Comparison of ENCODE assay signal across 23 cellular contexts in the genomic region with DNA sequence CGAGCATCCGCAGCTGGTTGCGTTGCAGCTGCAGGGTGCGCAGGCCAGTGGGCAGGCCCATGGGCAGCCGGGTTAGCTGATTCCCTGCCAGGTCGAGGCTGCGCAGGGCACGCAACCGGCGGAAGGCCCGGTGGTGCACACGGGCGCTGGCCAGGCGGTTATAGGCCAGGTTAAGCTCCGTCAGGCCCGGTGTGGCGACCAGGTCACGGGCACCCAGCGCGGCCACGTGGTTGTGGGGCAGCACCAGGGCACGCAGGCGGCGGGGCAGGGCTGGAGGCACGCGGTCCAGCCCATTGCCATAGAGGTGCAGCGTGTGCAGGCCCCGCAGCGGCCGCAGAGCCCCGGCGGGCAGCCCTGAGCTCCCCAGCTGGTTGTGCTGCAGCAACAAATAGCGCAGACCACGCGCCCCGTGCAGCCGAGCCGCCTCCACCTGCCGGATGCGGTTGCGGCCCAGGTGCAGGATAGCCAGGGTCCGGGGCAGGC. TPM values are rescaled to one million over a fixed set of nuclear protein-coding genes. Genes with fewer than 3 reads are reported as not detected.
DNase-seq lines count a peak whose midpoint lies in the region; ATAC-seq, FAIRE-seq and TF ChIP-seq lines count a peak whose summit lies in the region.
"Had no signal": no experiment of that assay in that cellular context is flagged by ENCODE, and none has a peak within 500 bp of the region (broad histone marks: within the 10 kb centered on the region; RNA-seq: fewer than 3 reads in every experiment).

No MANE protein-coding gene starts in this region.

- SMC1A ChIA-PET in GM12878 (lab: Charles Lee; ENCODE audit: uncharacterized antibody, unreplicated experiment), result interaction anchor here (1.3 to 1.5 kb wide), 2 partner anchors 30 to 114 kb away, joined by 3 read pairs; no protein-coding TSS in a partner anchor

- DNase-seq in SK-N-SH, result peak; percentile 18
- peak; percentile 66 for DNase-seq in NCI-H146 (lab: John Stamatoyannopoulos, UW)
- no peak for DNase-seq in GM12878 (ENCODE audit: low read depth, low spot score)
- no peak for DNase-seq in neuronal stem cell (ENCODE audit: low spot score)
- no peak for DNase-seq in activated CD4-positive, CD25-positive, alpha-beta regulatory T cell (lab: John Stamatoyannopoulos, UW)
- DNase-seq in germinal center (ENCODE audit: low spot score), result no peak
- DNase-seq: COR-L47, GM23248, Karpas-422, MM.1S, NCI-H2029 treated with DMSO at 0.1 percent for 48 hours, NCI-H2227 treated with DMSO at 0.1 percent for 48 hours, NCI-H526 treated with DMSO at 0.1 percent for 48 hours, T-cell had no signal

- H2BK15ac ChIP-seq in neuronal stem cell (ENCODE audit: low read length), result no peak overlapping the region

- H3K9ac ChIP-seq in SK-N-SH (no peak overlapping the region), GM12878 (ENCODE audit: control insufficient read depth, insufficient read depth, low read length) (no peak overlapping the region), neuronal stem cell (ENCODE audit: low read depth, low read length, poor library complexity) (peak overlapping the region; percentile 77)
- H3K9ac ChIP-seq: GM23248 had no signal

- H4K20me1 ChIP-seq in SK-N-SH (ENCODE audit: insufficient read depth) (no peaks in the 10 kb centered on the region), GM12878 (ENCODE audit: control insufficient read depth, insufficient read depth) (no peaks in the 10 kb centered on the region)

- TF ChIP-seq RAD21 in SK-N-SH (IDR thresholded peaks at IDR 0.05; ENCODE audit: low read length) (no peak), GM12878 (IDR thresholded peaks at IDR 0.05; ENCODE audit: insufficient read depth, low read depth, low read length) (no peak)

- H2BK12ac ChIP-seq in neuronal stem cell (ENCODE audit: low read length), result peak overlapping the region; percentile 41

- H3K79me2 ChIP-seq in SK-N-SH (ENCODE audit: insufficient read depth), result no peaks in the 10 kb centered on the region
- no peaks in the 10 kb centered on the region for H3K79me2 ChIP-seq in GM12878 (ENCODE audit: control insufficient read depth, insufficient read depth, low read length)

- in situ Hi-C loops in GM12878 (cut with MboI), result no loop called here

- TF ChIP-seq EP300 in SK-N-SH (IDR thresholded peaks at IDR 0.05; ENCODE audit: borderline replicate concordance in 1 of 2, low read depth in 1 of 2, low read length in 1 of 2) (no peak), GM12878 (IDR thresholded peaks at IDR 0.05; ENCODE audit: borderline replicate concordance in 1 of 2, control insufficient read depth in 1 of 2, low read depth in 2 of 2, low read length in 2 of 2) (no peak)

- no peaks in the 10 kb centered on the region for H3K9me2 ChIP-seq in SK-N-SH

- H3K18ac ChIP-seq in neuronal stem cell (ENCODE audit: low read length), result peak overlapping the region; percentile 83

- H3K27ac ChIP-seq in SK-N-SH (ENCODE audit: low read depth in 2 of 2, low read length in 1 of 2) (no peak overlapping the region), GM12878 (ENCODE audit: control insufficient read depth, insufficient read depth) (no peak overlapping the region), neuronal stem cell (replicated peaks; ENCODE audit: low read length) (no peak overlapping the region)
- H3K27ac ChIP-seq: A549, C4-2B, GM23248, SJSA1 had no signal

- H3K27me3 ChIP-seq in SK-N-SH (ENCODE audit: insufficient read depth) (no peaks in the 10 kb centered on the region), GM12878 (replicated peaks in 1 of 2; ENCODE audit: control insufficient read depth in 2 of 2, insufficient read depth in 2 of 2, low read length in 1 of 2) (no peaks in the 10 kb centered on the region; a peak in 1 of 4 replicates), neuronal stem cell (ENCODE audit: control insufficient read depth in 3 of 3, insufficient read depth in 3 of 3, low read depth in 1 of 3, low read length in 3 of 3) (peaks cover 0 to 2% (median 0%) of the 10 kb centered on the region in 3 experiments)
- H3K27me3 ChIP-seq: SJSA1 had no signal

- POLR2A ChIA-PET in SK-N-SH (lab: Yijun Ruan, JAX) (interaction anchor here (1.7 kb wide), 1 partner anchor 17 kb away, joined by 3 read pairs; no protein-coding TSS in a partner anchor), GM12878 (lab: Charles Lee) (interaction anchor here (0.5 to 0.6 kb wide), 2 partner anchors 90 to 752 kb away, joined by 3 to 4 read pairs; no protein-coding TSS in a partner anchor)

- H3K4ac ChIP-seq in neuronal stem cell (ENCODE audit: low read length), result no peak overlapping the region

- BruUV-seq in GM12878 (replicated peaks; lab: Mats Ljungman, UMichigan), result no TSS peak

- peak overlapping the region; percentile 56 for H2AK5ac ChIP-seq in neuronal stem cell (ENCODE audit: low read depth, low read length)

- 0 out of 2 replicates have a peak, but pooled peaks have one; percentile 38 for TF ChIP-seq POLR2A in GM12878 (IDR thresholded peaks at IDR 0.05; ENCODE audit: low read depth, low read length)

- ATAC-seq in SK-N-SH treated with all-trans-retinoic acid at 6 μM for 48 hours (no peak), GM12878 (no peak), GM19023 (IDR thresholded peaks at IDR 0.05; ENCODE audit: unreplicated experiment) (no peak)
- ATAC-seq: A549, Panc1, T-cell had no signal

- H3F3A ChIP-seq in SK-N-SH (replicated peaks; ENCODE audit: insufficient read depth), result no peaks in the 10 kb centered on the region

- H2BK5ac ChIP-seq in neuronal stem cell (ENCODE audit: low read length), result peak overlapping the region; percentile 78

- H4K91ac ChIP-seq in neuronal stem cell (ENCODE audit: low read depth, low read length, poor library complexity), result no peak overlapping the region

- H3K14ac ChIP-seq in neuronal stem cell (ENCODE audit: low read length), result peak overlapping the region; percentile 56

- RAD21 ChIA-PET in GM12878 (lab: Charles Lee; ENCODE audit: unreplicated experiment), result interaction anchor here (1.4 kb wide), 1 partner anchor 71 kb away, joined by 3 read pairs; no protein-coding TSS in a partner anchor

- H2BK120ac ChIP-seq in neuronal stem cell (ENCODE audit: low read depth, low read length), result no peak overlapping the region

- H3K36me3 ChIP-seq in SK-N-SH (replicated peaks in 1 of 2; ENCODE audit: control insufficient read depth in 1 of 2, insufficient read depth in 2 of 2, low read length in 1 of 2) (peaks cover 0 to 2% of the 10 kb centered on the region in 2 experiments), GM12878 (ENCODE audit: control insufficient read depth in 2 of 2, insufficient read depth in 2 of 2, low read length in 1 of 2) (no peaks in the 10 kb centered on the region; a peak in 1 of 4 replicates), neuronal stem cell (replicated peaks in 1 of 2; ENCODE audit: control insufficient read depth in 2 of 2, insufficient read depth in 2 of 2, low read length in 2 of 2) (peaks cover 12 to 13% of the 10 kb centered on the region in 2 donors)
- H3K36me3 ChIP-seq: SJSA1 had no signal

- peak overlapping the region; percentile 80 for H3K23ac ChIP-seq in neuronal stem cell (ENCODE audit: low read depth, low read length, poor library complexity)

- H3K4me2 ChIP-seq in SK-N-SH (no peak overlapping the region), GM12878 (ENCODE audit: control insufficient read depth, insufficient read depth) (no peak overlapping the region), neuronal stem cell (ENCODE audit: insufficient read depth, low read length, poor library complexity, severe bottlenecking) (no peak overlapping the region)
- H3K4me2 ChIP-seq: A549 had no signal

- peaks cover 0 to 25% of the 10 kb centered on the region in 2 experiments; a peak in 1 of 4 replicates for H3K4me1 ChIP-seq in SK-N-SH (ENCODE audit: control insufficient read depth in 1 of 2, insufficient read depth in 2 of 2, low read depth in 1 of 2, low read length in 1 of 2)
- no peaks in the 10 kb centered on the region for H3K4me1 ChIP-seq in GM12878 (ENCODE audit: control insufficient read depth, insufficient read depth, low read length)
- peaks cover 19 to 20% of the 10 kb centered on the region in 2 donors for H3K4me1 ChIP-seq in neuronal stem cell (ENCODE audit: control insufficient read depth in 2 of 2, insufficient read depth in 1 of 2, low read depth in 1 of 2, low read length in 2 of 2)

- intact Hi-C loops in GM12878 (cut with micrococcal nuclease; ENCODE audit: unreplicated experiment), result no loop called here

- H3K79me1 ChIP-seq in neuronal stem cell (ENCODE audit: low read depth, low read length), result no peaks in the 10 kb centered on the region

- H3K4me3 ChIP-seq in SK-N-SH (ENCODE audit: low read depth in 2 of 2, low read length in 1 of 2), result no peak overlapping the region
- H3K4me3 ChIP-seq in GM12878, result no peak overlapping the region
- no peak overlapping the region for H3K4me3 ChIP-seq in neuronal stem cell (ENCODE audit: low read length in 2 of 2)
- H3K4me3 ChIP-seq: A549, GM23248, SJSA1 had no signal

- H2AFZ ChIP-seq in SK-N-SH (ENCODE audit: low read depth) (no peak overlapping the region), GM12878 (ENCODE audit: control insufficient read depth, low read depth, low read length) (no peak overlapping the region), neuronal stem cell (ENCODE audit: low read length) (no peak overlapping the region)
- H2AFZ ChIP-seq: GM23248 had no signal

- 95% methylated on average over 22 of the region's 42 CpGs for WGBS in SK-N-SH (ENCODE audit: low lambda C conversion rate)
- whole genome bisulfite sequencing in GM12878 (ENCODE audit: insufficient coverage, insufficient replicate concordance, low lambda C conversion rate, missing lambda C conversion rate), result 91% methylated on average over 42 of the region's 42 CpGs
- WGBS in neuronal stem cell (ENCODE audit: extremely low coverage in 2 of 2, insufficient read length in 2 of 2, insufficient replicate concordance in 1 of 2), 2 donors, result no CpG with 5 or more reads among the region's 42 CpGs

- H3K9me3 ChIP-seq in SK-N-SH (no peaks in the 10 kb centered on the region), GM12878 (replicated peaks; ENCODE audit: control insufficient read depth, insufficient read depth, low read length) (no peaks in the 10 kb centered on the region), neuronal stem cell (replicated peaks in 1 of 2; ENCODE audit: control insufficient read depth in 2 of 2, insufficient read depth in 1 of 2, low read depth in 1 of 2, low read length in 2 of 2) (no peaks in the 10 kb centered on the region)
- H3K9me3 ChIP-seq: A549, SJSA1 had no signal

- no peak for TF ChIP-seq CTCF in SK-N-SH (IDR thresholded peaks at IDR 0.05)
- TF ChIP-seq CTCF in GM12878 (IDR thresholded peaks at IDR 0.05 in 2 of 3, conservative IDR thresholded peaks at IDR 0.05 in 1 of 3; ENCODE audit: control insufficient read depth in 2 of 3, extremely low read depth in 1 of 3, insufficient read depth in 1 of 3, low read depth in 3 of 3, low read length in 3 of 3), result no peak

- no peak for FAIRE-seq in GM12878 (lab: Jason Lieb, UNC)
- FAIRE-seq: A549, GM12891, GM19239 had no signal

- CTCF ChIA-PET in SK-N-SH (lab: Yijun Ruan, JAX), result interaction anchor here (0.9 kb wide), 1 partner anchor 17 kb away, joined by 4 read pairs; no protein-coding TSS in a partner anchor
- CTCF ChIA-PET in GM12878 (lab: Yijun Ruan, JAX), result interaction anchor here (1.2 kb wide), 1 partner anchor 12 kb away, joined by 3 read pairs; no protein-coding TSS in a partner anchor

- no peak overlapping the region for H4K8ac ChIP-seq in neuronal stem cell (ENCODE audit: low read depth, low read length)

RNA-seq across cellular contexts. Expression of a gene that starts 5.3 kb away (rescaled TPM):
- 4.2 and 7.5 TPM in 2 replicates for polyA plus RNA-seq in SK-N-SH (2012; rRNA removed)
- polyA plus RNA-seq in SK-N-SH (2012; cell fraction: cytosol; rRNA removed), result 5.1 and 7.2 TPM in 2 replicates
- polyA plus RNA-seq in SK-N-SH (2012; cell fraction: nucleus; rRNA removed), result 11.8 and 14.5 TPM in 2 replicates
- total RNA-seq in GM12878 (2013; cell fraction: nucleolus; rRNA removed), result not detected in 2 replicates
- total RNA-seq in GM12878 (2014; rRNA removed), result not detected in 2 replicates
- total RNA-seq in GM12878 (2014; rRNA removed; fragmentation: Illumina TruSeq; extraction: Trizol), result not detected in 2 replicates
- not detected in 2 replicates for total RNA-seq in GM12878 (2021)
- not detected for polyA plus RNA-seq in GM12878 (2011; ENCODE audit: low read depth)
- 0.04 TPM in 1 of 2 replicates, not detected in the other for polyA plus RNA-seq in GM12878 (2011; rRNA removed)
- 0.13 and 0.15 TPM in 2 replicates for polyA plus RNA-seq in GM12878 (2011; cell fraction: cytosol; rRNA removed)
- 0.09 TPM in 1 of 2 replicates, not detected in the other for polyA plus RNA-seq in GM12878 (2011; cell fraction: nucleus; rRNA removed)
- polyA plus RNA-seq in GM12878 (2012), result 0.28 and 0.37 TPM in 2 replicates
- not detected in 2 replicates for polyA plus RNA-seq in GM12878 (2014; fragmentation: Illumina TruSeq; extraction: Trizol)
- not detected for polyA plus RNA-seq in GM12878 (2014; fragmentation: Nextera tagmentation; extraction: Ambion mirVana)
- not detected in 2 replicates for polyA plus RNA-seq in GM12878 (2014; rRNA removed)
- polyA plus RNA-seq in GM12878 (2016; fragmentation: Nextera tagmentation; extraction: Ambion mirVana), result under 1 TPM in 1 of 2 experiments, not detected in 1; 0.44 TPM
- polyA minus RNA-seq in GM12878 (2011; rRNA and poly(A)+ RNA removed), result not detected in 2 replicates
- not detected in 2 replicates for polyA minus RNA-seq in GM12878 (2011; cell fraction: cytosol; rRNA and poly(A)+ RNA removed)
- not detected in 2 replicates for polyA minus RNA-seq in GM12878 (2011; cell fraction: nucleus; rRNA and poly(A)+ RNA removed)
- polyA plus RNA-seq in neuronal stem cell (2013, experiment 1 of 2), result 2.8 TPM
- polyA plus RNA-seq in neuronal stem cell (2013, experiment 2 of 2), result 2.8 TPM
- total RNA-seq: G401 had no signal

RNA-seq across cellular contexts. Expression of a gene that starts 19.4 kb away (rescaled TPM):
- 36.7 and 55.6 TPM in 2 replicates for polyA plus RNA-seq in SK-N-SH (2012; rRNA removed)
- 12.5 and 21.6 TPM in 2 replicates for polyA plus RNA-seq in SK-N-SH (2012; cell fraction: cytosol; rRNA removed)
- polyA plus RNA-seq in SK-N-SH (2012; cell fraction: nucleus; rRNA removed), result 239 and 253 TPM in 2 replicates
- total RNA-seq in GM12878 (2013; cell fraction: nucleolus; rRNA removed), result 26.9 and 33.4 TPM in 2 replicates
- 36.2 and 43.3 TPM in 2 replicates for total RNA-seq in GM12878 (2014; rRNA removed)
- 16.9 and 18.0 TPM in 2 replicates for total RNA-seq in GM12878 (2014; rRNA removed; fragmentation: Illumina TruSeq; extraction: Trizol)
- 58.2 and 63.4 TPM in 2 replicates for total RNA-seq in GM12878 (2021)
- 10.8 TPM for polyA plus RNA-seq in GM12878 (2011; ENCODE audit: low read depth)
- 11.8 and 25.3 TPM in 2 replicates for polyA plus RNA-seq in GM12878 (2011; rRNA removed)
- 27.7 and 41.9 TPM in 2 replicates for polyA plus RNA-seq in GM12878 (2011; cell fraction: cytosol; rRNA removed)
- polyA plus RNA-seq in GM12878 (2011; cell fraction: nucleus; rRNA removed), result 248 and 296 TPM in 2 replicates
- 32.4 and 34.3 TPM in 2 replicates for polyA plus RNA-seq in GM12878 (2012)
- 11.9 and 20.9 TPM in 2 replicates for polyA plus RNA-seq in GM12878 (2014; fragmentation: Illumina TruSeq; extraction: Trizol)
- polyA plus RNA-seq in GM12878 (2014; fragmentation: Nextera tagmentation; extraction: Ambion mirVana), result under 1 TPM; 0.16 to 0.58 TPM
- 50.1 and 55.7 TPM in 2 replicates for polyA plus RNA-seq in GM12878 (2014; rRNA removed)
- 10 to 100 TPM; 27.9 to 29.2 TPM for polyA plus RNA-seq in GM12878 (2016; fragmentation: Nextera tagmentation; extraction: Ambion mirVana)
- 32.3 TPM in 2 replicates for polyA minus RNA-seq in GM12878 (2011; rRNA and poly(A)+ RNA removed)
- 10.6 and 15.0 TPM in 2 replicates for polyA minus RNA-seq in GM12878 (2011; cell fraction: cytosol; rRNA and poly(A)+ RNA removed)
- 33.1 and 49.4 TPM in 2 replicates for polyA minus RNA-seq in GM12878 (2011; cell fraction: nucleus; rRNA and poly(A)+ RNA removed)
- polyA plus RNA-seq in neuronal stem cell (2013, experiment 1 of 2), result 44.9 TPM
- polyA plus RNA-seq in neuronal stem cell (2013, experiment 2 of 2), result 44.2 TPM

RNA-seq across cellular contexts. Expression of a gene that starts 27.0 kb away (rescaled TPM):
- polyA plus RNA-seq in SK-N-SH (2012; rRNA removed), result 18.7 and 24.2 TPM in 2 replicates
- 8.1 and 13.2 TPM in 2 replicates for polyA plus RNA-seq in SK-N-SH (2012; cell fraction: cytosol; rRNA removed)
- 97.6 and 109 TPM in 2 replicates for polyA plus RNA-seq in SK-N-SH (2012; cell fraction: nucleus; rRNA removed)
- total RNA-seq in GM12878 (2013; cell fraction: nucleolus; rRNA removed), result 27.1 and 32.2 TPM in 2 replicates
- total RNA-seq in GM12878 (2014; rRNA removed), result 13.2 and 17.3 TPM in 2 replicates
- total RNA-seq in GM12878 (2014; rRNA removed; fragmentation: Illumina TruSeq; extraction: Trizol), result 9.0 and 10.2 TPM in 2 replicates
- 32.7 and 36.1 TPM in 2 replicates for total RNA-seq in GM12878 (2021)
- 5.8 TPM for polyA plus RNA-seq in GM12878 (2011; ENCODE audit: low read depth)
- 7.4 and 11.9 TPM in 2 replicates for polyA plus RNA-seq in GM12878 (2011; rRNA removed)
- 8.9 and 12.7 TPM in 2 replicates for polyA plus RNA-seq in GM12878 (2011; cell fraction: cytosol; rRNA removed)
- 55.0 and 65.9 TPM in 2 replicates for polyA plus RNA-seq in GM12878 (2011; cell fraction: nucleus; rRNA removed)
- 16.1 and 18.9 TPM in 2 replicates for polyA plus RNA-seq in GM12878 (2012)
- polyA plus RNA-seq in GM12878 (2014; fragmentation: Illumina TruSeq; extraction: Trizol), result 7.3 and 14.8 TPM in 2 replicates
- 1 to 10 TPM in 1 of 2 experiments, under 1 TPM in 1; 0.13 to 1.0 TPM for polyA plus RNA-seq in GM12878 (2014; fragmentation: Nextera tagmentation; extraction: Ambion mirVana)
- 24.9 and 28.0 TPM in 2 replicates for polyA plus RNA-seq in GM12878 (2014; rRNA removed)
- polyA plus RNA-seq in GM12878 (2016; fragmentation: Nextera tagmentation; extraction: Ambion mirVana), result 10 to 100 TPM; 18.6 to 22.5 TPM
- 10.2 and 16.0 TPM in 2 replicates for polyA minus RNA-seq in GM12878 (2011; rRNA and poly(A)+ RNA removed)
- polyA minus RNA-seq in GM12878 (2011; cell fraction: cytosol; rRNA and poly(A)+ RNA removed), result 7.2 and 8.3 TPM in 2 replicates
- 7.7 and 18.8 TPM in 2 replicates for polyA minus RNA-seq in GM12878 (2011; cell fraction: nucleus; rRNA and poly(A)+ RNA removed)
- 19.7 TPM for polyA plus RNA-seq in neuronal stem cell (2013, experiment 1 of 2)
- polyA plus RNA-seq in neuronal stem cell (2013, experiment 2 of 2), result 18.7 TPM

RNA-seq across cellular contexts. Expression of a gene that starts 27.0 kb away (rescaled TPM):
- polyA plus RNA-seq in SK-N-SH (2012; rRNA removed), result 1.5 and 1.8 TPM in 2 replicates
- 0.51 and 0.89 TPM in 2 replicates for polyA plus RNA-seq in SK-N-SH (2012; cell fraction: cytosol; rRNA removed)
- polyA plus RNA-seq in SK-N-SH (2012; cell fraction: nucleus; rRNA removed), result 5.1 and 5.3 TPM in 2 replicates
- total RNA-seq in GM12878 (2013; cell fraction: nucleolus; rRNA removed), result 4.1 and 4.8 TPM in 2 replicates
- total RNA-seq in GM12878 (2014; rRNA removed), result 0.33 and 1.4 TPM in 2 replicates
- 0.41 and 0.72 TPM in 2 replicates for total RNA-seq in GM12878 (2014; rRNA removed; fragmentation: Illumina TruSeq; extraction: Trizol)
- total RNA-seq in GM12878 (2021), result 0.72 and 1.9 TPM in 2 replicates
- 0.79 TPM for polyA plus RNA-seq in GM12878 (2011; ENCODE audit: low read depth)
- polyA plus RNA-seq in GM12878 (2011; rRNA removed), result 1.6 and 2.2 TPM in 2 replicates
- polyA plus RNA-seq in GM12878 (2011; cell fraction: cytosol; rRNA removed), result 3.9 and 4.8 TPM in 2 replicates
- 13.6 and 16.7 TPM in 2 replicates for polyA plus RNA-seq in GM12878 (2011; cell fraction: nucleus; rRNA removed)
- polyA plus RNA-seq in GM12878 (2012), result 0.43 and 0.52 TPM in 2 replicates
- polyA plus RNA-seq in GM12878 (2014; fragmentation: Illumina TruSeq; extraction: Trizol), result 0.47 and 0.67 TPM in 2 replicates
- under 1 TPM in 1 of 2 experiments, not detected in 1; 0.07 TPM for polyA plus RNA-seq in GM12878 (2014; fragmentation: Nextera tagmentation; extraction: Ambion mirVana)
- 1.0 and 1.9 TPM in 2 replicates for polyA plus RNA-seq in GM12878 (2014; rRNA removed)
- 1 to 10 TPM in 1 of 2 experiments, under 1 TPM in 1; 0.28 to 1.1 TPM for polyA plus RNA-seq in GM12878 (2016; fragmentation: Nextera tagmentation; extraction: Ambion mirVana)
- 0.95 and 2.1 TPM in 2 replicates for polyA minus RNA-seq in GM12878 (2011; rRNA and poly(A)+ RNA removed)
- polyA minus RNA-seq in GM12878 (2011; cell fraction: cytosol; rRNA and poly(A)+ RNA removed), result 0.80 and 2.9 TPM in 2 replicates
- polyA minus RNA-seq in GM12878 (2011; cell fraction: nucleus; rRNA and poly(A)+ RNA removed), result 1.7 and 5.8 TPM in 2 replicates
- 1.8 TPM for polyA plus RNA-seq in neuronal stem cell (2013, experiment 1 of 2)
- 2.1 TPM for polyA plus RNA-seq in neuronal stem cell (2013, experiment 2 of 2)

RNA-seq across cellular contexts. Expression of a gene that starts 56.0 kb away (rescaled TPM):
- polyA plus RNA-seq in SK-N-SH (2012; rRNA removed) (0.53 and 0.57 TPM in 2 replicates), GM12878 (2011; rRNA removed) (0.24 and 0.69 TPM in 2 replicates), GM12878 (2014; fragmentation: Illumina TruSeq; extraction: Trizol) (1.00 TPM in 1 of 2 replicates, not detected in the other), GM12878 (2014; fragmentation: Nextera tagmentation; extraction: Ambion mirVana) (under 1 TPM; 0.31 to 0.80 TPM), GM12878 (2014; rRNA removed) (0.81 and 2.3 TPM in 2 replicates), GM12878 (2016; fragmentation: Nextera tagmentation; extraction: Ambion mirVana) (under 1 TPM; 0.53 to 0.62 TPM)
- polyA plus RNA-seq in SK-N-SH (2012; cell fraction: cytosol; rRNA removed), result 0.63 and 0.71 TPM in 2 replicates
- 1.7 and 4.4 TPM in 2 replicates for polyA plus RNA-seq in SK-N-SH (2012; cell fraction: nucleus; rRNA removed)
- 3.9 and 5.7 TPM in 2 replicates for total RNA-seq in GM12878 (2013; cell fraction: nucleolus; rRNA removed)
- total RNA-seq in GM12878 (2014; rRNA removed) (0.54 and 1.5 TPM in 2 replicates), GM12878 (2014; rRNA removed; fragmentation: Illumina TruSeq; extraction: Trizol) (1.5 and 1.6 TPM in 2 replicates), GM12878 (2021) (1.5 and 1.7 TPM in 2 replicates)
- polyA plus RNA-seq in GM12878 (2011; ENCODE audit: low read depth), result not detected
- 1.4 and 1.5 TPM in 2 replicates for polyA plus RNA-seq in GM12878 (2011; cell fraction: cytosol; rRNA removed)
- 2.5 and 2.7 TPM in 2 replicates for polyA plus RNA-seq in GM12878 (2011; cell fraction: nucleus; rRNA removed)
- 0.94 and 1.0 TPM in 2 replicates for polyA plus RNA-seq in GM12878 (2012)
- 0.82 TPM in 1 of 2 replicates, not detected in the other for polyA minus RNA-seq in GM12878 (2011; rRNA and poly(A)+ RNA removed)
- not detected in 2 replicates for polyA minus RNA-seq in GM12878 (2011; cell fraction: cytosol; rRNA and poly(A)+ RNA removed)
- 1.6 TPM in 1 of 2 replicates, not detected in the other for polyA minus RNA-seq in GM12878 (2011; cell fraction: nucleus; rRNA and poly(A)+ RNA removed)
- polyA plus RNA-seq in neuronal stem cell (2013, experiment 1 of 2), result 0.08 TPM
- not detected for polyA plus RNA-seq in neuronal stem cell (2013, experiment 2 of 2)
- total RNA-seq: GM23248 had no signal

Comparison
In these comparisons a context has a peak if more than half of its experiments do, and no peak if none do; other contexts are left out.
1. DNase-seq: peak in SK-N-SH (single experiment) and NCI-H146 (single experiment); none in GM12878 (single experiment), neuronal stem cell (single experiment), activated CD4-positive, CD25-positive, alpha-beta regulatory T cell (0 of 4) and germinal center (single experiment).